In the genomic region with DNA sequence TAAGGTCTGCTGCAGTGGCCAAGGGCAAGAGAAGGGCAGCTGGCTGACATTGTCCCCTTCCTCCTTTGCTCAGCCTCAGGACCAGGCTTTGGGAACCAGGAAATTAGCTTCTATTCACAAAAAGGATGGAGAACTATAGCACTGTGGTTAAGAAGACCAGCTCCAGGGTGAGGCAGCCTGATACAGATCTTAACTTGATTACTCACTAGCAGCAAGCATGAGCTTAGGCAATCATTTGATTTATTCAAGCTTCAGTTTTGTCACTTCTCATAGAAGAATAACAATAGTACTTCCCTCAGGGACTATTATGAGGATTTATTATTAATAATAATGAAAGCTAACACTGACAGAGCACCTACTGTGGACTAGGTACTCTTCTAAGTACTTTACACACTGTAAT, we compare ENCODE assay signal across 16 cellular contexts.
"Had no signal": no experiment of that assay in that cellular context is flagged by ENCODE, and none has a peak within 500 bp of the region (broad histone marks: within the 10 kb centered on the region; RNA-seq: fewer than 3 reads in every experiment).

No MANE protein-coding gene starts in this region.

- H3K4me1 Mint-ChIP-seq: immature natural killer cell; naive thymus-derived CD8-positive, alpha-beta T cell had no signal

- H3K27ac Mint-ChIP-seq: activated naive CD8-positive, alpha-beta T cell; activated T-cell treated with anti-CD3 and anti-CD28 coated beads, Interleukin-2, amount 50 U/mL, for 24 hours; immature natural killer cell; naive thymus-derived CD8-positive, alpha-beta T cell had no signal

- H3K36me3 Mint-ChIP-seq: activated naive CD8-positive, alpha-beta T cell; immature natural killer cell; naive thymus-derived CD8-positive, alpha-beta T cell had no signal

- H3K36me3 ChIP-seq: prostate gland, sigmoid colon, upper lobe of left lung had no signal

- H3K27ac ChIP-seq: prostate gland, sigmoid colon, upper lobe of left lung had no signal

- H3K4me3 ChIP-seq: lung, prostate gland, sigmoid colon, upper lobe of left lung had no signal

- H3K4me1 ChIP-seq: prostate gland, sigmoid colon, upper lobe of left lung had no signal

- ATAC-seq: left colon; naive thymus-derived CD8-positive, alpha-beta T cell; stimulated activated naive CD8-positive, alpha-beta T cell treated with anti-CD3 and anti-CD28 coated beads, Interleukin-15, Interleukin-2, amounts not matched to agents 100 U/mL and 50 U/mL, for 24 hours had no signal

- DNase-seq: activated CD4-positive, CD25-positive, alpha-beta regulatory T cell; activated effector memory CD4-positive, alpha-beta T cell treated with anti-CD3 and anti-CD28 coated beads, Interleukin-2, amount 50 U/mL, for 16 hours; activated T-cell treated with anti-CD3 and anti-CD28 coated beads, Interleukin-2, amount 50 U/mL, for 24 hours; aorta; immature natural killer cell; left colon; naive thymus-derived CD8-positive, alpha-beta T cell; sigmoid colon; stimulated activated CD4-positive, alpha-beta T cell treated with anti-CD3 and anti-CD28 coated beads, Interleukin-12 subunit alpha, Interleukin-12 subunit beta, amount 100 ng/mL, for 4 hours; stimulated activated CD4-positive, alpha-beta T cell treated with anti-CD3 and anti-CD28 coated beads, Interleukin-2, amount 100 ng/mL, for 48 hours; stimulated activated naive CD8-positive, alpha-beta T cell treated with anti-CD3 and anti-CD28 coated beads, Interleukin-15, Interleukin-2, amounts not matched to agents 100 U/mL and 50 U/mL, for 24 hours; T-helper 2 cell; upper lobe of left lung had no signal

- H3K4me3 Mint-ChIP-seq: activated naive CD8-positive, alpha-beta T cell; activated T-cell treated with anti-CD3 and anti-CD28 coated beads, Interleukin-2, amount 50 U/mL, for 24 hours; immature natural killer cell; naive thymus-derived CD8-positive, alpha-beta T cell had no signal

- H3K27me3 Mint-ChIP-seq: naive thymus-derived CD8-positive, alpha-beta T cell had no signal

- H3K9me3 Mint-ChIP-seq: activated T-cell treated with anti-CD3 and anti-CD28 coated beads, Interleukin-2, amount 50 U/mL, for 24 hours had no signal

- H3K27me3 ChIP-seq: sigmoid colon, upper lobe of left lung had no signal
